Comparison of ENCODE assay signal across 23 cellular contexts in the genomic region with DNA sequence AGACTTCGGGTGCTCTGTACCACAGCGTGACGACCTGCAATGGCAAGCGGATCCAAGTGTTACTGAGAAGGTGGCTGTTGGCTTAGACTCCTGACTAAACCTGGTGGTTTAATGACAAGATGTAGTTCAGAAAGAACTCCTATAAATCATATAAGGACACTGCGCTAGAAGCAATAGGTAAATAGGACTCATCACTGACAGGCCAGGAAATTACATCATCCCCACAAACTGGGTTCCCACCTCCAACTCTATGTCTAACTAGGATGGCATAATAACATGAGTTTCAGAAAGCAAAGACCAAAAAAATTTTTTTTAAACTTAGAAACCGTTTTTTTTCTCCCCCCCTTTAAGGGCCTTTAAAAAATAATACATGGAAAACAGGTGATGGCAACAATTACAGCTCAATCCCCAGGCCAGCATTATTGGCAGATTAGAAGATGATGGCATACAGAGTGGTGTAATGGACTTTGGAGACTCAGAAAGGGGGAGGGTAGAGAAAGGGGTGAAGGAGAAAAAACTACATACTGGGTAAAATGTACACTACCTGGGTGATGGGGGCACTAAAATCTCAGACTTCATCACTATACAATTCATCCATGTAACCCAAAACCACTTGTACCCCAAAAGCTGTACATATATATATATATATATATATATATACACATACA.
DNase-seq lines count a peak whose midpoint lies in the region; ATAC-seq, FAIRE-seq and TF ChIP-seq lines count a peak whose summit lies in the region.
"Had no signal": no experiment of that assay in that cellular context is flagged by ENCODE, and none has a peak within 500 bp of the region (broad histone marks: within the 10 kb centered on the region; RNA-seq: fewer than 3 reads in every experiment).

No MANE protein-coding gene starts in this region.

- H3K9me3 Mint-ChIP-seq in T-helper 2 cell treated with Interferon-gamma antibody and Interleukin-4, amounts not matched to agents 5 μg/mL and 100 μg/mL, for 36 hours: peaks cover 4% of the 10 kb centered on the region
- peaks cover 4% of the 10 kb centered on the region for H3K9me3 Mint-ChIP-seq in activated naive CD8-positive, alpha-beta T cell treated with anti-CD3 and anti-CD28 coated beads, Interleukin-2, amount 50 U/mL, for 24 hours

- peaks cover 65% of the 10 kb centered on the region for H3K36me3 Mint-ChIP-seq in T-helper 2 cell treated with Interferon-gamma antibody and Interleukin-4, amounts not matched to agents 5 μg/mL and 100 μg/mL, for 36 hours (ENCODE audit: low read depth)
- peaks cover 55% of the 10 kb centered on the region for H3K36me3 Mint-ChIP-seq in activated naive CD8-positive, alpha-beta T cell treated with anti-CD3 and anti-CD28 coated beads, Interleukin-2, amount 50 U/mL, for 24 hours (ENCODE audit: low read depth)

- no peaks in the 10 kb centered on the region for H3K27me3 Mint-ChIP-seq in T-helper 2 cell treated with Interferon-gamma antibody and Interleukin-4, amounts not matched to agents 5 μg/mL and 100 μg/mL, for 36 hours (ENCODE audit: low read depth)
- H3K27me3 Mint-ChIP-seq in activated naive CD8-positive, alpha-beta T cell treated with anti-CD3 and anti-CD28 coated beads, Interleukin-2, amount 50 U/mL, for 24 hours: no peaks in the 10 kb centered on the region
- H3K27me3 Mint-ChIP-seq: activated CD4-positive, alpha-beta T cell treated with anti-CD3 and anti-CD28 coated beads, Interleukin-2, amount 10 ng/mL, durations not matched to agents 7 days and 5 days had no signal

- peaks cover 85% of the 10 kb centered on the region for H3K36me3 ChIP-seq in DND-41 (ENCODE audit: insufficient read depth, low read length)
- no peaks in the 10 kb centered on the region for H3K36me3 ChIP-seq in pancreas
- peaks cover 0 to 2% of the 10 kb centered on the region in 2 donors for H3K36me3 ChIP-seq in small intestine (ENCODE audit: control insufficient read depth in 2 of 2, insufficient read depth in 2 of 2, low read length in 2 of 2)

- H3K4me3 ChIP-seq in DND-41 (ENCODE audit: low read depth in 1 of 2, low read length in 2 of 2) (no peak overlapping the region), pancreas (no peak overlapping the region), small intestine (ENCODE audit: low read depth in 1 of 2, low read length in 2 of 2) (no peak overlapping the region)
- H3K4me3 ChIP-seq: cardiac muscle cell, GM12878, K562, smooth muscle cell, upper lobe of right lung had no signal

- no peak for DNase-seq in T-helper 2 cell treated with Interferon-gamma antibody and Interleukin-4, amounts not matched to agents 5 μg/mL and 100 μg/mL, for 36 hours (ENCODE audit: low spot score)
- DNase-seq in T-helper 2 cell (no peak), DND-41 (no peak), pancreas (no peak), DMS 273 treated with DMSO at 0.1 percent for 48 hours (lab: John Stamatoyannopoulos, UW) (no peak), small intestine (no peak)
- no peak for DNase-seq in activated naive CD8-positive, alpha-beta T cell treated with anti-CD3 and anti-CD28 coated beads, Interleukin-2, amount 50 U/mL, for 24 hours
- DNase-seq: activated CD4-positive, alpha-beta T cell treated with anti-CD3 and anti-CD28 coated beads, Interleukin-2, amount 10 ng/mL, durations not matched to agents 7 days and 5 days; amniotic stem cell; HCEC 1CT; kidney glomerular epithelial cell; NCI-H1694; NCI-H69; stimulated activated CD4-positive, alpha-beta T cell treated with anti-CD3 and anti-CD28 coated beads, Interleukin-2, amount 100 ng/mL, for 48 hours; upper lobe of right lung had no signal

- no peak for TF ChIP-seq CTCF in DND-41 (IDR thresholded peaks at IDR 0.05; ENCODE audit: borderline replicate concordance, extremely low read depth, low read length, poor library complexity, severe bottlenecking)
- no peak for TF ChIP-seq CTCF in pancreas (IDR thresholded peaks at IDR 0.05)

- peak overlapping the region; percentile 50 for H3K27ac Mint-ChIP-seq in T-helper 2 cell treated with Interferon-gamma antibody and Interleukin-4, amounts not matched to agents 5 μg/mL and 100 μg/mL, for 36 hours
- peak overlapping the region; percentile 55 for H3K27ac Mint-ChIP-seq in activated naive CD8-positive, alpha-beta T cell treated with anti-CD3 and anti-CD28 coated beads, Interleukin-2, amount 50 U/mL, for 24 hours

- H3K27me3 ChIP-seq in DND-41 (ENCODE audit: insufficient read depth, low read length, poor library complexity) (no peaks in the 10 kb centered on the region), pancreas (no peaks in the 10 kb centered on the region), small intestine (ENCODE audit: control insufficient read depth in 2 of 2, insufficient read depth in 2 of 2, low read length in 2 of 2) (no peaks in the 10 kb centered on the region)
- H3K27me3 ChIP-seq: cardiac muscle cell, upper lobe of right lung had no signal

- H3K9ac ChIP-seq in DND-41 (ENCODE audit: low read depth, low read length): no peak overlapping the region

- FAIRE-seq in pancreas (lab: Jason Lieb, UNC) (no peak), small intestine (lab: Jason Lieb, UNC) (no peak)
- FAIRE-seq: endometrium, GM12878, K562, TTC549 had no signal

- peaks cover 50% of the 10 kb centered on the region for H3K4me1 Mint-ChIP-seq in T-helper 2 cell treated with Interferon-gamma antibody and Interleukin-4, amounts not matched to agents 5 μg/mL and 100 μg/mL, for 36 hours (ENCODE audit: low read depth)
- peaks cover 49% of the 10 kb centered on the region for H3K4me1 Mint-ChIP-seq in activated naive CD8-positive, alpha-beta T cell treated with anti-CD3 and anti-CD28 coated beads, Interleukin-2, amount 50 U/mL, for 24 hours

- H3K9me3 ChIP-seq in DND-41 (ENCODE audit: insufficient read depth, low read length, severe bottlenecking): no peaks in the 10 kb centered on the region
- H3K9me3 ChIP-seq in pancreas: no peaks in the 10 kb centered on the region
- no peaks in the 10 kb centered on the region for H3K9me3 ChIP-seq in small intestine (ENCODE audit: control insufficient read depth, low read depth)
- H3K9me3 ChIP-seq: upper lobe of right lung had no signal

- intact Hi-C loops in pancreas (cut with DNase I): no loop called here

- WGBS in pancreas, 2 donors: 90 to 91% methylated on average over 6 of the region's 6 CpGs
- 85 to 90% (median 86%) methylated on average over 6 of the region's 6 CpGs for WGBS in small intestine, 3 donors

- H3K79me2 ChIP-seq in DND-41 (ENCODE audit: insufficient read depth, low read length): peaks cover 96% of the 10 kb centered on the region

- no peak overlapping the region for H3K4me3 Mint-ChIP-seq in T-helper 2 cell treated with Interferon-gamma antibody and Interleukin-4, amounts not matched to agents 5 μg/mL and 100 μg/mL, for 36 hours
- H3K4me3 Mint-ChIP-seq in activated naive CD8-positive, alpha-beta T cell treated with anti-CD3 and anti-CD28 coated beads, Interleukin-2, amount 50 U/mL, for 24 hours: no peak overlapping the region
- H3K4me3 Mint-ChIP-seq: activated CD4-positive, alpha-beta T cell treated with anti-CD3 and anti-CD28 coated beads, Interleukin-2, amount 10 ng/mL, durations not matched to agents 7 days and 5 days had no signal

- H3K4me2 ChIP-seq in DND-41 (ENCODE audit: insufficient read depth, low read length): no peak overlapping the region
- H3K4me2 ChIP-seq: smooth muscle cell had no signal

- H2AFZ ChIP-seq in DND-41 (ENCODE audit: low read depth, low read length): no peak overlapping the region

- peaks cover 9% of the 10 kb centered on the region; the same call in 1 of the 2 replicates for H4K20me1 ChIP-seq in DND-41 (ENCODE audit: insufficient read depth, low read length)

- ATAC-seq in DND-41 (ENCODE audit: insufficient read depth, low read depth) (peak; percentile 45), SK-N-SH treated with all-trans-retinoic acid at 6 μM for 48 hours (no peak), pancreas (no peak)
- peak; percentile 65 for ATAC-seq in activated naive CD8-positive, alpha-beta T cell treated with anti-CD3 and anti-CD28 coated beads, Interleukin-2, amount 50 U/mL, for 24 hours
- ATAC-seq: GM12878, K562, Right ventricle myocardium inferior, upper lobe of right lung had no signal

- peaks cover 41% of the 10 kb centered on the region for H3K4me1 ChIP-seq in DND-41 (ENCODE audit: insufficient read depth, low read length)
- H3K4me1 ChIP-seq in pancreas: peaks cover 4 to 16% (median 5%) of the 10 kb centered on the region in 3 donors
- H3K4me1 ChIP-seq in small intestine (ENCODE audit: control insufficient read depth in 2 of 2, insufficient read depth in 1 of 2, low read depth in 1 of 2, low read length in 1 of 2): peaks cover 0 to 7% of the 10 kb centered on the region in 2 donors
- H3K4me1 ChIP-seq: upper lobe of right lung had no signal

- H3K27ac ChIP-seq in DND-41 (ENCODE audit: low read length) (peak overlapping the region; percentile 64), pancreas (no peak overlapping the region), small intestine (ENCODE audit: low read depth in 1 of 2, low read length in 1 of 2) (no peak overlapping the region)
- H3K27ac ChIP-seq: cardiac muscle cell, upper lobe of right lung had no signal

TF ChIP-seq in SK-N-SH treated with all-trans-retinoic acid at 6 μM for 48 hours, 23 proteins besides CTCF, POLR2A, EP300 and RAD21:
- TF ChIP-seq ZFP30 (CRISPR knock-in tag; IDR thresholded peaks at IDR 0.05): no peak
- no peak for TF ChIP-seq RARB (CRISPR knock-in tag; IDR thresholded peaks at IDR 0.05)
- peak; percentile 56; the same call in 1 of the 2 replicates for TF ChIP-seq ZFP3 (CRISPR knock-in tag; IDR thresholded peaks at IDR 0.05)
- TF ChIP-seq ZNF70 (CRISPR knock-in tag; IDR thresholded peaks at IDR 0.05): no peak
- TF ChIP-seq, protein P1, sequence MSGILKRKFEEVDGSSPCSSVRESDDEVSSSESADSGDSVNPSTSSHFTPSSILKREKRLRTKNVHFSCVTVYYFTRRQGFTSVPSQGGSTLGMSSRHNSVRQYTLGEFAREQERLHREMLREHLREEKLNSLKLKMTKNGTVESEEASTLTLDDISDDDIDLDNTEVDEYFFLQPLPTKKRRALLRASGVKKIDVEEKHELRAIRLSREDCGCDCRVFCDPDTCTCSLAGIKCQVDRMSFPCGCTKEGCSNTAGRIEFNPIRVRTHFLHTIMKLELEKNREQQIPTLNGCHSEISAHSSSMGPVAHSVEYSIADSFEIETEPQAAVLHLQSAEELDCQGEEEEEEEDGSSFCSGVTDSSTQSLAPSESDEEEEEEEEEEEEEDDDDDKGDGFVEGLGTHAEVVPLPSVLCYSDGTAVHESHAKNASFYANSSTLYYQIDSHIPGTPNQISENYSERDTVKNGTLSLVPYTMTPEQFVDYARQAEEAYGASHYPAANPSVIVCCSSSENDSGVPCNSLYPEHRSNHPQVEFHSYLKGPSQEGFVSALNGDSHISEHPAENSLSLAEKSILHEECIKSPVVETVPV (CRISPR knock-in tag; IDR thresholded peaks at IDR 0.05): no peak
- no peak for TF ChIP-seq SNAI2 (CRISPR knock-in tag; IDR thresholded peaks at IDR 0.05)
- no peak for TF ChIP-seq ESRRG (CRISPR knock-in tag; IDR thresholded peaks at IDR 0.05)
TF ChIP-seq in SK-N-SH treated with all-trans-retinoic acid at 6 μM for 48 hours: peak in this region for 1.

Comparison
In these comparisons a context has a peak if more than half of its experiments do, and no peak if none do; other contexts are left out.
1. ATAC-seq: peak in DND-41 (single experiment) and activated naive CD8-positive, alpha-beta T cell treated with anti-CD3 and anti-CD28 coated beads, Interleukin-2, amount 50 U/mL, for 24 hours (single experiment); none in SK-N-SH treated with all-trans-retinoic acid at 6 μM for 48 hours (single experiment) and pancreas (0 of 4).